In genomic region chr3:185250653-185251052, GRCh38 we compare ENCODE assay signal across 1 cellular context.
TF ChIP-seq lines count a peak whose summit lies in the region.

No MANE protein-coding gene starts in this region.

TF ChIP-seq in HepG2, 621 proteins besides CTCF, POLR2A, EP300 and RAD21 (continued from another document and continues in another):
- TF ChIP-seq PAXIP1 (CRISPR knock-in tag; conservative IDR thresholded peaks at IDR 0.05): peak; percentile 89
- peak; percentile 38; the same call in 1 of the 2 replicates for TF ChIP-seq AHDC1 (CRISPR knock-in tag; IDR thresholded peaks at IDR 0.05; ENCODE audit: borderline replicate concordance)
- no peak for TF ChIP-seq ELK4 (CRISPR knock-in tag; IDR thresholded peaks at IDR 0.05; ENCODE audit: borderline replicate concordance)
- TF ChIP-seq SOX5 (CRISPR knock-in tag; IDR thresholded peaks at IDR 0.05; ENCODE audit: borderline replicate concordance): peak; percentile 54; the same call in 1 of the 2 replicates
- no peak for TF ChIP-seq ZNF235 (CRISPR knock-in tag; IDR thresholded peaks at IDR 0.05; ENCODE audit: borderline replicate concordance)
- no peak for TF ChIP-seq ZNF441 (CRISPR knock-in tag; IDR thresholded peaks at IDR 0.05; ENCODE audit: borderline replicate concordance)
- no peak for TF ChIP-seq FOXO1 (CRISPR knock-in tag; IDR thresholded peaks at IDR 0.05)
- peak; percentile 66 for TF ChIP-seq GATAD2A (CRISPR knock-in tag; IDR thresholded peaks at IDR 0.05)
- no peak for TF ChIP-seq ZNF432 (CRISPR knock-in tag; IDR thresholded peaks at IDR 0.05; ENCODE audit: borderline replicate concordance)
- no peak for TF ChIP-seq ZNF333 (CRISPR knock-in tag; IDR thresholded peaks at IDR 0.05; ENCODE audit: borderline replicate concordance)
- peak; percentile 84 for TF ChIP-seq ARID3A (IDR thresholded peaks at IDR 0.05; ENCODE audit: low read depth, low read length)
- no peak for TF ChIP-seq ZNF343 (CRISPR knock-in tag; IDR thresholded peaks at IDR 0.05)
- no peak for TF ChIP-seq ZFX (CRISPR knock-in tag; IDR thresholded peaks at IDR 0.05; ENCODE audit: low read depth)
- no peak for TF ChIP-seq TBX2 (CRISPR knock-in tag; IDR thresholded peaks at IDR 0.05; ENCODE audit: borderline replicate concordance)
- TF ChIP-seq ZBTB8A (CRISPR knock-in tag; IDR thresholded peaks at IDR 0.05; ENCODE audit: borderline replicate concordance, low read depth): no peak
- TF ChIP-seq MEF2D (CRISPR knock-in tag; IDR thresholded peaks at IDR 0.05): peak; percentile 76; the same call in 1 of the 2 replicates
- TF ChIP-seq ATM (IDR thresholded peaks at IDR 0.05; ENCODE audit: borderline replicate concordance): peak; percentile 76; the same call in 1 of the 2 replicates
- TF ChIP-seq ZSCAN29 (CRISPR knock-in tag; conservative IDR thresholded peaks at IDR 0.05): no peak
- TF ChIP-seq ZNF720 (CRISPR knock-in tag; IDR thresholded peaks at IDR 0.05): no peak
- TF ChIP-seq ZNF362 (CRISPR knock-in tag; IDR thresholded peaks at IDR 0.05; ENCODE audit: borderline replicate concordance): no peak
- TF ChIP-seq ZBTB38 (CRISPR knock-in tag; IDR thresholded peaks at IDR 0.05): no peak
- TF ChIP-seq PAF1 (CRISPR knock-in tag; IDR thresholded peaks at IDR 0.05): no peak
- no peak for TF ChIP-seq ZNF777 (CRISPR knock-in tag; IDR thresholded peaks at IDR 0.05)
- TF ChIP-seq ZNF816 (CRISPR knock-in tag; IDR thresholded peaks at IDR 0.05; ENCODE audit: borderline replicate concordance): no peak
- TF ChIP-seq ATF7 (IDR thresholded peaks at IDR 0.05): no peak
- no peak for TF ChIP-seq ATF7 (CRISPR knock-in tag; IDR thresholded peaks at IDR 0.05)
- no peak for TF ChIP-seq TARDBP (CRISPR knock-in tag; IDR thresholded peaks at IDR 0.05)
- no peak for TF ChIP-seq MXD4 (CRISPR knock-in tag; IDR thresholded peaks at IDR 0.05)
- TF ChIP-seq ELF3 (CRISPR knock-in tag; IDR thresholded peaks at IDR 0.05): 0 out of 2 replicates have a peak, but pooled peaks have one; percentile 34
- no peak for TF ChIP-seq ZFP36L2 (CRISPR knock-in tag; IDR thresholded peaks at IDR 0.05)
- no peak for TF ChIP-seq HES4 (CRISPR knock-in tag; IDR thresholded peaks at IDR 0.05; ENCODE audit: borderline replicate concordance)
- peak; percentile 53; the same call in 1 of the 2 replicates for TF ChIP-seq NCOA2 (CRISPR knock-in tag; IDR thresholded peaks at IDR 0.05)
- TF ChIP-seq FOXA1 (IDR thresholded peaks at IDR 0.05): no peak
- peak; percentile 51 for TF ChIP-seq FOXA1 (CRISPR knock-in tag; IDR thresholded peaks at IDR 0.05)
- no peak for TF ChIP-seq ZNF142 (CRISPR knock-in tag; IDR thresholded peaks at IDR 0.05)
- TF ChIP-seq TFDP2 (CRISPR knock-in tag; IDR thresholded peaks at IDR 0.05): no peak
- TF ChIP-seq ZBTB20 (CRISPR knock-in tag; IDR thresholded peaks at IDR 0.05; ENCODE audit: borderline replicate concordance, low read depth): no peak
